18 cellular contexts compared by ENCODE assay signal in the genomic region with DNA sequence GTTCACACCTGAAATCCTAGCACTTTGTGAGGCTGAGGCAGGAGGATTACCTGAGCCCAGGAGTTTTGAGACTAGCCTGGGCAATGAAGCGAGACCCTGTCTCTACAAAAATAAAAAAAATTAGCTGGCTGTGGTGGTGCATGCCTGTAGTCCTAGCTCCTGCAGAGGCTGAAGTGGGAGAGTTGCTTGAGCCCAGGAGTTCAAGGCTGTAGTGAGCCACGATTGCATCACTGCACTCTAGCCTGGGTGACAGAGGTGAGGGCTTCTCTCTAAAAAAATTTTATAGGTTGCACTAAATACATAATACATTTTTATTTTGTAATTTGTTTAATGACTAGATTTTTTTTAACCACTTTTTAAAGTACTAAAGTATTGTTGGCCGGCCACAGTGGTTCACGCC. TPM values are rescaled to one million over a fixed set of nuclear protein-coding genes. Genes with fewer than 3 reads are reported as not detected.
A peak's percentile ranks its signal among the peaks of the same experiment; 100 is the strongest.
DNase-seq lines count a peak whose midpoint lies in the region; ATAC-seq and TF ChIP-seq lines count a peak whose summit lies in the region.
"Had no signal": no experiment of that assay in that cellular context is flagged by ENCODE, and none has a peak within 500 bp of the region (broad histone marks: within the 10 kb centered on the region; RNA-seq: fewer than 3 reads in every experiment).

No MANE protein-coding gene starts in this region.

- H3K27ac ChIP-seq in adrenal gland (no peak overlapping the region), sigmoid colon (no peak overlapping the region)
- H3K27ac ChIP-seq: C4-2B, KMS-11, Peyer's patch had no signal

- H3K4me3 ChIP-seq in Loucy (ENCODE audit: low read length, poor library complexity, severe bottlenecking) (peak overlapping the region; percentile 11), adrenal gland (no peak overlapping the region), sigmoid colon (no peak overlapping the region)
- H3K4me3 ChIP-seq: MG63, Peyer's patch had no signal

- TF ChIP-seq EP300 in sigmoid colon (IDR thresholded peaks at IDR 0.05): no peak

- H3K27me3 Mint-ChIP-seq in activated T-cell treated with anti-CD3 and anti-CD28 coated beads, Interleukin-2, amount 50 U/mL, for 24 hours: no peaks in the 10 kb centered on the region

- H3K4me3 Mint-ChIP-seq in activated T-cell treated with anti-CD3 and anti-CD28 coated beads, Interleukin-2, amount 50 U/mL, for 24 hours: no peak overlapping the region

- ATAC-seq in GM19324 (IDR thresholded peaks at IDR 0.05; ENCODE audit: low FRiP score, unreplicated experiment): no peak
- ATAC-seq in HG03045 (IDR thresholded peaks at IDR 0.05; ENCODE audit: unreplicated experiment): no peak

- H3K4me2 ChIP-seq in Loucy (ENCODE audit: low read depth, low read length, poor library complexity, severe bottlenecking): peak overlapping the region; percentile 53
- H3K4me2 ChIP-seq: KMS-11 had no signal

- peaks cover 93% of the 10 kb centered on the region for H3K36me3 Mint-ChIP-seq in activated T-cell treated with anti-CD3 and anti-CD28 coated beads, Interleukin-2, amount 50 U/mL, for 24 hours (ENCODE audit: low read depth)

- no peak overlapping the region for H2AFZ ChIP-seq in Loucy (ENCODE audit: low read length)

- H3K4me1 ChIP-seq in Loucy (ENCODE audit: insufficient read depth, low read length, poor library complexity, severe bottlenecking): peaks cover 31% of the 10 kb centered on the region
- H3K4me1 ChIP-seq in adrenal gland (replicated peaks in 1 of 2): peaks cover 4 to 46% of the 10 kb centered on the region in 2 donors
- peaks cover 0 to 26% (median 11%) of the 10 kb centered on the region in 4 donors for H3K4me1 ChIP-seq in sigmoid colon

- no peaks in the 10 kb centered on the region for H3K9me2 ChIP-seq in Loucy (replicated peaks; ENCODE audit: low read depth, low read length)

- intact Hi-C loops in adrenal gland (cut with DNase I): no loop called here
- intact Hi-C loops in sigmoid colon (cut with DNase I): no loop called here

- no peaks in the 10 kb centered on the region for H3F3A ChIP-seq in Loucy (ENCODE audit: low read depth)

- peaks cover 65% of the 10 kb centered on the region for H3K79me2 ChIP-seq in Loucy (ENCODE audit: insufficient read depth, low read length)

- no peak for DNase-seq in activated T-cell treated with anti-CD3 and anti-CD28 coated beads, Interleukin-2, amount 50 U/mL, for 24 hours
- DNase-seq in activated T-cell treated with anti-CD3 and anti-CD28 coated beads, Interleukin-2, amount 50 U/mL, for 1 hour: no peak
- DNase-seq in adrenal gland (peak in 4 of 7 donors; percentile 34 to 61 (median 48)), sigmoid colon (peak; percentile 38)
- DNase-seq: COR-L47, GF-D8, GOT3, MG63, NCI-H1092, NCI-H146, NCI-H2227 treated with DMSO at 0.1 percent for 48 hours, Peyer's patch, Right ventricle myocardium superior had no signal

- WGBS in adrenal gland, 4 donors: 67 to 77% (median 73%) methylated on average over 4 of the region's 4 CpGs
- WGBS in sigmoid colon, 2 donors: 92 to 93% methylated on average over 4 of the region's 4 CpGs

- no peaks in the 10 kb centered on the region for H3K9me3 Mint-ChIP-seq in activated T-cell treated with anti-CD3 and anti-CD28 coated beads, Interleukin-2, amount 50 U/mL, for 24 hours

- H3K36me3 ChIP-seq in Loucy (ENCODE audit: insufficient read depth, low read length): peaks cover 52% of the 10 kb centered on the region
- peaks cover 0 to 88% of the 10 kb centered on the region in 2 donors for H3K36me3 ChIP-seq in adrenal gland (replicated peaks in 1 of 2)
- H3K36me3 ChIP-seq in sigmoid colon: peaks cover 0 to 92% (median 60%) of the 10 kb centered on the region in 4 donors

- peaks cover 15% of the 10 kb centered on the region for H4K20me1 ChIP-seq in Loucy (ENCODE audit: insufficient read depth, low read length, poor library complexity, severe bottlenecking)

- no peak for TF ChIP-seq CTCF in Loucy (conservative IDR thresholded peaks at IDR 0.05; ENCODE audit: low read length)
- TF ChIP-seq CTCF in adrenal gland (IDR thresholded peaks at IDR 0.05): no peak
- TF ChIP-seq CTCF in sigmoid colon (IDR thresholded peaks at IDR 0.05): no peak

- H3K4me1 Mint-ChIP-seq in activated T-cell treated with anti-CD3 and anti-CD28 coated beads, Interleukin-2, amount 50 U/mL, for 24 hours (ENCODE audit: low read depth): peaks cover 60% of the 10 kb centered on the region

- no peak overlapping the region for H3K9ac ChIP-seq in Loucy (ENCODE audit: low read depth, low read length, poor library complexity, severe bottlenecking)
- H3K9ac ChIP-seq: KMS-11 had no signal

- no peaks in the 10 kb centered on the region for H3K9me3 ChIP-seq in Loucy (ENCODE audit: insufficient read depth, low read depth, low read length)
- no peaks in the 10 kb centered on the region for H3K9me3 ChIP-seq in adrenal gland (replicated peaks in 1 of 3)
- no peaks in the 10 kb centered on the region for H3K9me3 ChIP-seq in sigmoid colon
- H3K9me3 ChIP-seq: MG63, Peyer's patch had no signal

- peak overlapping the region; percentile 49 for H3K27ac Mint-ChIP-seq in activated T-cell treated with anti-CD3 and anti-CD28 coated beads, Interleukin-2, amount 50 U/mL, for 24 hours

- H3K27me3 ChIP-seq in Loucy (ENCODE audit: insufficient read depth, low read length, poor library complexity, severe bottlenecking) (no peaks in the 10 kb centered on the region), adrenal gland (no peaks in the 10 kb centered on the region), sigmoid colon (no peaks in the 10 kb centered on the region)
- H3K27me3 ChIP-seq: MG63, Peyer's patch had no signal

- TF ChIP-seq POLR2A in adrenal gland (IDR thresholded peaks at IDR 0.05) (no peak), sigmoid colon (IDR thresholded peaks at IDR 0.05) (no peak)

RNA-seq across cellular contexts. Expression of a gene that starts 6.1 kb away (rescaled TPM):
- total RNA-seq in adrenal gland (100 to 1,000 TPM; 266 to 478 (median 362) TPM), sigmoid colon (100 to 1,000 TPM; 176 to 252 (median 222) TPM)
- polyA plus RNA-seq in adrenal gland (100 to 1,000 TPM; 274 to 697 (median 537) TPM), sigmoid colon (100 to 1,000 TPM; 243 to 270 (median 243) TPM)

RNA-seq across cellular contexts. Expression of a gene that starts 27.0 kb away (rescaled TPM):
- total RNA-seq in adrenal gland: under 1 TPM in 4 of 8 donors, not detected in 4; 0.11 to 0.83 (median 0.51) TPM
- polyA plus RNA-seq in adrenal gland: under 1 TPM; 0.03 to 0.15 (median 0.08) TPM
- not detected for total RNA-seq in sigmoid colon
- 1 to 10 TPM in 2 of 3 donors, not detected in 1; 1.2 to 1.7 TPM for polyA plus RNA-seq in sigmoid colon
- total RNA-seq: Right ventricle myocardium superior had no signal

RNA-seq across cellular contexts. Expression of a gene that starts 58.5 kb away (rescaled TPM):
- total RNA-seq in adrenal gland (10 to 100 TPM; 16.0 to 71.5 (median 29.0) TPM), sigmoid colon (100 to 1,000 TPM in 2 of 4 donors, 10 to 100 TPM in 2; 81.1 to 131 (median 101) TPM)
- polyA plus RNA-seq in adrenal gland (10 to 100 TPM; 14.4 to 29.8 (median 16.0) TPM), sigmoid colon (10 to 100 TPM; 28.4 to 45.3 (median 28.8) TPM)

Comparison
In these comparisons a context has a peak if more than half of its experiments do, and no peak if none do; other contexts are left out.
1. DNase-seq: peak in adrenal gland (4 of 7) and sigmoid colon (single experiment); none in activated T-cell treated with anti-CD3 and anti-CD28 coated beads, Interleukin-2, amount 50 U/mL, for 24 hours (single experiment) and activated T-cell treated with anti-CD3 and anti-CD28 coated beads, Interleukin-2, amount 50 U/mL, for 1 hour (single experiment).